ENCODE assay signal across 8 cellular contexts in genomic region chr20:36064661-36065426, GRCh38.
DNase-seq lines count a peak whose midpoint lies in the region; ATAC-seq and TF ChIP-seq lines count a peak whose summit lies in the region.

No MANE protein-coding gene starts in this region.

- H3K9me3 Mint-ChIP-seq in WTC11, result peaks cover 11% of the 10 kb centered on the region

- DNase-seq in 8988T, result peak; percentile 86
- DNase-seq in NCI-H2171 (lab: John Stamatoyannopoulos, UW), result peak; percentile 85
- peak; percentile 98 for DNase-seq in WTC11 (ENCODE audit: low spot score)
- DNase-seq in cardiac fibroblast (ENCODE audit: low read depth in 2 of 2), result peak; percentile 85 to 91
- DNase-seq in iris pigment epithelial cell (ENCODE audit: low read depth), result peak; percentile 83
- peak; percentile 99 for DNase-seq in spleen

- CTCF ChIA-PET in WTC11 (lab: Charles Lee), result interaction anchor here (0.5 to 2.5 kb wide), 16 partner anchors 12 to 541 kb away, joined by 3 to 21 read pairs (median 4); partner anchors contain the start of genes PHF20, RAB5IF and SCAND1

- TF ChIP-seq POLR2A in spleen (IDR thresholded peaks at IDR 0.05), result peak in 1 of 3 donors; percentile 49

- H3K36me3 ChIP-seq in spleen, result no peaks in the 10 kb centered on the region

- peak overlapping the region; percentile 45 to 57 for H3K4me3 ChIP-seq in cardiac fibroblast (replicated peaks in 1 of 2; ENCODE audit: low read depth in 2 of 2, low read length in 2 of 2)
- H3K4me3 ChIP-seq in spleen, result peak overlapping the region; percentile 36 to 80 (median 62)

- peaks cover 4 to 29% (median 21%) of the 10 kb centered on the region in 6 donors for H3K4me1 ChIP-seq in spleen

- ATAC-seq in GM18858 (IDR thresholded peaks at IDR 0.05; ENCODE audit: unreplicated experiment) (peak; percentile 64), HG03066 (IDR thresholded peaks at IDR 0.05; ENCODE audit: low read depth, unreplicated experiment) (peak; percentile 79), WTC11 (peak; percentile 95)

- peaks cover 4% of the 10 kb centered on the region; the same call in 1 of the 2 replicates for H3K36me3 Mint-ChIP-seq in WTC11

- H3K27ac ChIP-seq in spleen, result peak overlapping the region; percentile 68 to 92 (median 84)

- H3K27ac Mint-ChIP-seq in WTC11, result no peak overlapping the region

- H3K4me1 Mint-ChIP-seq in WTC11, result peaks cover 7% of the 10 kb centered on the region; the same call in 1 of the 2 replicates

- peaks cover 0 to 6% (median 0%) of the 10 kb centered on the region in 7 donors for H3K27me3 ChIP-seq in spleen (replicated peaks in 1 of 7)

- peaks cover 0 to 5% (median 0%) of the 10 kb centered on the region in 8 donors for H3K9me3 ChIP-seq in spleen

- TF ChIP-seq CTCF in WTC11 (IDR thresholded peaks at IDR 0.05) (no peak), cardiac fibroblast (IDR thresholded peaks at IDR 0.05; ENCODE audit: low read depth, low read length) (no peak), spleen (IDR thresholded peaks at IDR 0.05 in 8 of 11, conservative IDR thresholded peaks at IDR 0.05 in 3 of 11) (peak in 1 of 11 experiments; percentile 17)

- WGBS in spleen, 5 donors, result 0 to 2% (median 2%) methylated on average over 16 to 61 of the region's 61 CpGs

- H3K4me3 Mint-ChIP-seq in WTC11, result peak overlapping the region; percentile 71

- peaks cover 44% of the 10 kb centered on the region for H3K27me3 Mint-ChIP-seq in WTC11 (ENCODE audit: low read depth)

- POLR2A ChIA-PET in WTC11 (lab: Charles Lee), result interaction anchor here (0.9 to 1.4 kb wide), 3 partner anchors 110 to 610 kb away, joined by 3 to 4 read pairs (median 3); partner anchors contain the start of gene SCAND1

- intact Hi-C loops in spleen (cut with DNase I; ENCODE audit: low total_unique reads), result no loop called here

TF ChIP-seq in WTC11, 78 proteins besides CTCF, POLR2A, EP300 and RAD21 (continues in another document):
- TF ChIP-seq TCF7 (CRISPR knock-in tag; IDR thresholded peaks at IDR 0.05; ENCODE audit: low read depth), result no peak
- no peak for TF ChIP-seq CDX4 (CRISPR knock-in tag; IDR thresholded peaks at IDR 0.05; ENCODE audit: borderline replicate concordance)
- TF ChIP-seq STAT6 (CRISPR knock-in tag; conservative IDR thresholded peaks at IDR 0.05; ENCODE audit: low read depth), result no peak
- TF ChIP-seq, protein P1, sequence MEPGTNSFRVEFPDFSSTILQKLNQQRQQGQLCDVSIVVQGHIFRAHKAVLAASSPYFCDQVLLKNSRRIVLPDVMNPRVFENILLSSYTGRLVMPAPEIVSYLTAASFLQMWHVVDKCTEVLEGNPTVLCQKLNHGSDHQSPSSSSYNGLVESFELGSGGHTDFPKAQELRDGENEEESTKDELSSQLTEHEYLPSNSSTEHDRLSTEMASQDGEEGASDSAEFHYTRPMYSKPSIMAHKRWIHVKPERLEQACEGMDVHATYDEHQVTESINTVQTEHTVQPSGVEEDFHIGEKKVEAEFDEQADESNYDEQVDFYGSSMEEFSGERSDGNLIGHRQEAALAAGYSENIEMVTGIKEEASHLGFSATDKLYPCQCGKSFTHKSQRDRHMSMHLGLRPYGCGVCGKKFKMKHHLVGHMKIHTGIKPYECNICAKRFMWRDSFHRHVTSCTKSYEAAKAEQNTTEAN (CRISPR knock-in tag; IDR thresholded peaks at IDR 0.05), result no peak
- no peak for TF ChIP-seq MXD4 (CRISPR knock-in tag; IDR thresholded peaks at IDR 0.05; ENCODE audit: borderline replicate concordance)
- TF ChIP-seq IRF1 (CRISPR knock-in tag; IDR thresholded peaks at IDR 0.05), result no peak
- peak; percentile 67 for TF ChIP-seq SP1 (CRISPR knock-in tag; conservative IDR thresholded peaks at IDR 0.05)
- TF ChIP-seq ZSCAN18 (CRISPR knock-in tag; IDR thresholded peaks at IDR 0.05), result no peak
- no peak for TF ChIP-seq RORB (CRISPR knock-in tag; IDR thresholded peaks at IDR 0.05)
- TF ChIP-seq FOXK1 (CRISPR knock-in tag; IDR thresholded peaks at IDR 0.05), result no peak
- TF ChIP-seq, protein P2, sequence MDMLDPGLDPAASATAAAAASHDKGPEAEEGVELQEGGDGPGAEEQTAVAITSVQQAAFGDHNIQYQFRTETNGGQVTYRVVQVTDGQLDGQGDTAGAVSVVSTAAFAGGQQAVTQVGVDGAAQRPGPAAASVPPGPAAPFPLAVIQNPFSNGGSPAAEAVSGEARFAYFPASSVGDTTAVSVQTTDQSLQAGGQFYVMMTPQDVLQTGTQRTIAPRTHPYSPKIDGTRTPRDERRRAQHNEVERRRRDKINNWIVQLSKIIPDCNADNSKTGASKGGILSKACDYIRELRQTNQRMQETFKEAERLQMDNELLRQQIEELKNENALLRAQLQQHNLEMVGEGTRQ (CRISPR knock-in tag; IDR thresholded peaks at IDR 0.05), result no peak
- TF ChIP-seq PRDM15 (CRISPR knock-in tag; IDR thresholded peaks at IDR 0.05), result no peak
- no peak for TF ChIP-seq ZNF396 (CRISPR knock-in tag; IDR thresholded peaks at IDR 0.05; ENCODE audit: borderline replicate concordance)
- TF ChIP-seq NR1H2 (CRISPR knock-in tag; IDR thresholded peaks at IDR 0.05), result no peak
- TF ChIP-seq ETV6 (CRISPR knock-in tag; IDR thresholded peaks at IDR 0.05), result peak; percentile 52; the same call in 1 of the 2 replicates
- TF ChIP-seq ESRRA (CRISPR knock-in tag; IDR thresholded peaks at IDR 0.05; ENCODE audit: borderline replicate concordance), result 0 out of 2 replicates have a peak, but pooled peaks have one; percentile 13
- TF ChIP-seq IRF2 (CRISPR knock-in tag; IDR thresholded peaks at IDR 0.05; ENCODE audit: borderline replicate concordance, low read depth), result no peak

Comparison
In these comparisons a context has a peak if more than half of its experiments do, and no peak if none do; other contexts are left out.
1. Peak in every context shown above with its lines: DNase-seq, ATAC-seq, H3K4me3 ChIP-seq and H3K27ac ChIP-seq.